ENCODE assay signal across 1 cellular context in genomic region chr6:158628542-158628941, GRCh38.
TF ChIP-seq lines count a peak whose summit lies in the region.

No MANE protein-coding gene starts in this region.

TF ChIP-seq in HepG2, 621 proteins besides CTCF, POLR2A, EP300 and RAD21:
- TF ChIP-seq ZNF318 (CRISPR knock-in tag; IDR thresholded peaks at IDR 0.05) (no peak), HNRNPL (IDR thresholded peaks at IDR 0.05; ENCODE audit: low read depth, low read length) (0 out of 2 replicates have a peak, but pooled peaks have one; percentile 32), AGO2 (optimal IDR thresholded peaks at IDR 0.05; ENCODE audit: low read depth, low read length) (peak; percentile 37), ZBTB33 (CRISPR knock-in tag; IDR thresholded peaks at IDR 0.05) (0 out of 2 replicates have a peak, but pooled peaks have one; percentile 30), BORCS8-MEF2B (CRISPR knock-in tag; IDR thresholded peaks at IDR 0.05) (no peak), HNRNPLL (IDR thresholded peaks at IDR 0.05; ENCODE audit: low read depth, low read length, poor library complexity, severe bottlenecking) (peak; percentile 24), SALL1 (CRISPR knock-in tag; IDR thresholded peaks at IDR 0.05) (0 out of 2 replicates have a peak, but pooled peaks have one; percentile 14), GABPB1 (CRISPR knock-in tag; IDR thresholded peaks at IDR 0.05) (0 out of 2 replicates have a peak, but pooled peaks have one; percentile 2), ZNF564 (CRISPR knock-in tag; IDR thresholded peaks at IDR 0.05) (no peak)
TF ChIP-seq in HepG2: peak in this region for 6.
